1 cellular context compared by ENCODE assay signal in the genomic region with DNA sequence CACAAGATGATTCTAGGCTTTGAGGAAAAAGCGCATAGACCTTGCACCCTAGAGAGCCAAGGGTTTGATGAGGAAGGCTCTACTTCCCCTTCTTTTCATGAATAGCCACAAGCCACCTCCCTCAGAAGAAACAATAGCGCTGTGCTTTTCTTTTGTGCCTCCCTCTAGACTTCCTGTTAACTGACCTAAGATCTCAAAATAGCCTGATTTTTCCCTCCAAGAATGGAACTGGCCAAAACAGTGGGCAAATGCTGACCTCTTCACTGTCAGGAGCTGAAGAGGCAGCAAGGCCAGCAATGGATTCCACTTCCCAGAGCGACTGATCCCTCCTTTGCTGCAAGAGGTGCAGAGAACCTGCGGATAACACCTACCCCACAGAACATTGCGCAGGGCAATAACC.
TF ChIP-seq lines count a peak whose summit lies in the region.

No MANE protein-coding gene starts in this region.

TF ChIP-seq in H1, 55 proteins besides CTCF, POLR2A, EP300 and RAD21:
- no peak for TF ChIP-seq GABPA (IDR thresholded peaks at IDR 0.05; ENCODE audit: borderline replicate concordance, insufficient read depth, low read length)
- TF ChIP-seq, protein P1, sequence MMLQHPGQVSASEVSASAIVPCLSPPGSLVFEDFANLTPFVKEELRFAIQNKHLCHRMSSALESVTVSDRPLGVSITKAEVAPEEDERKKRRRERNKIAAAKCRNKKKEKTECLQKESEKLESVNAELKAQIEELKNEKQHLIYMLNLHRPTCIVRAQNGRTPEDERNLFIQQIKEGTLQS (IDR thresholded peaks at IDR 0.05; ENCODE audit: insufficient read depth, low read depth, low read length): no peak
- TF ChIP-seq BRCA1 (IDR thresholded peaks at IDR 0.05; ENCODE audit: low read depth, low read length): no peak
- TF ChIP-seq SP4 (IDR thresholded peaks at IDR 0.05; ENCODE audit: low read length): no peak
- TF ChIP-seq RNF2 (IDR thresholded peaks at IDR 0.05; ENCODE audit: borderline replicate concordance, low read depth, low read length, missing control alignments, poor library complexity, severe bottlenecking): no peak
- TF ChIP-seq TBP (IDR thresholded peaks at IDR 0.05; ENCODE audit: low read depth, low read length): no peak
- no peak for TF ChIP-seq FOSL1 (IDR thresholded peaks at IDR 0.05; ENCODE audit: insufficient read depth, low read depth, low read length)
- TF ChIP-seq HDAC6 (IDR thresholded peaks at IDR 0.05; ENCODE audit: low read depth, low read length): no peak
- no peak for TF ChIP-seq BACH1 (IDR thresholded peaks at IDR 0.05; ENCODE audit: low read length)
- no peak for TF ChIP-seq RBBP5 (IDR thresholded peaks at IDR 0.05; ENCODE audit: borderline replicate concordance, low read depth, low read length)
- no peak for TF ChIP-seq GTF2F1 (IDR thresholded peaks at IDR 0.05; ENCODE audit: borderline replicate concordance, low read depth, low read length)
- no peak for TF ChIP-seq ASH2L (IDR thresholded peaks at IDR 0.05; ENCODE audit: low read length)
- TF ChIP-seq TAF7 (optimal IDR thresholded peaks at IDR 0.05; ENCODE audit: borderline replicate concordance, low read depth, low read length): no peak
